ENCODE assay signal across 20 cellular contexts in the genomic region with DNA sequence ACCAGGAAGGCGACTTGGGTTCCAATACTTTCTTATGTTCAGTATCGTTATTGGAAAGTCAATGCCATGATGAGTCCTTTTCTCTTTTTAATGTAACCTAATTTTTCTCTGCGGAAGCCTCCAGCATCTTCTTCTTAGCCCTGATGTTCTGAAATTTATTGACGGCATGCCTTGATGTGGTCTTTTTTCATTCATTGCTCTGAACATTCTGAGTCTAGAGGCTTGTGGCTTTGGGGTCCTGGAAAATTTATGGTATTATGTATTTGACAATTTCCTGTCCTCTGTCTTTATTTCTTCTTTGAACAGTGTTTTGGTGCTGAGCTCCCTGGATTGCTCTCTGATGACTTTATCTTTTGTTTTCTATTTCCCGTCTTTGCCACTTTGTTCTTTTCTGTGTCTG. TPM values are rescaled to one million over a fixed set of nuclear protein-coding genes. Genes with fewer than 3 reads are reported as not detected.
DNase-seq lines count a peak whose midpoint lies in the region; ATAC-seq lines count a peak whose summit lies in the region.
"Had no signal": no experiment of that assay in that cellular context is flagged by ENCODE, and none has a peak within 500 bp of the region (broad histone marks: within the 10 kb centered on the region; RNA-seq: fewer than 3 reads in every experiment).

No MANE protein-coding gene starts in this region.

- no peaks in the 10 kb centered on the region for H3K36me3 ChIP-seq in BLaER1 treated with 17β-estradiol and CSF1 and Interleukin-3, amounts not matched to agents 10 nM and 100 nM
- H3K36me3 ChIP-seq: BE2C had no signal

- H3K27me3 ChIP-seq in BLaER1 treated with 17β-estradiol and CSF1 and Interleukin-3, amounts not matched to agents 10 nM and 100 nM: no peaks in the 10 kb centered on the region

- H3K27me3 Mint-ChIP-seq in activated T-cell treated with anti-CD3 and anti-CD28 coated beads, Interleukin-2, amount 50 U/mL, for 72 hours (ENCODE audit: low read depth): no peaks in the 10 kb centered on the region
- H3K27me3 Mint-ChIP-seq in activated CD8-positive, alpha-beta memory T cell treated with anti-CD3 and anti-CD28 coated beads, Interleukin-2, amount 10 ng/mL, durations not matched to agents 7 days and 5 days: peaks cover 16% of the 10 kb centered on the region

- H3K9me3 Mint-ChIP-seq in activated T-cell treated with anti-CD3 and anti-CD28 coated beads, Interleukin-2, amount 50 U/mL, for 72 hours: peaks cover 1 to 2% of the 10 kb centered on the region in 2 donors
- peaks cover 0 to 7% of the 10 kb centered on the region in 2 donors for H3K9me3 Mint-ChIP-seq in activated naive CD4-positive, alpha-beta T cell treated with anti-CD3 and anti-CD28 coated beads, Interleukin-2, amount 50 U/mL, for 72 hours
- no peaks in the 10 kb centered on the region for H3K9me3 Mint-ChIP-seq in activated CD8-positive, alpha-beta memory T cell treated with anti-CD3 and anti-CD28 coated beads, Interleukin-2, amount 10 ng/mL, durations not matched to agents 7 days and 5 days (ENCODE audit: low read depth)
- H3K9me3 Mint-ChIP-seq: H9 had no signal

- H3K4me2 ChIP-seq in BLaER1 treated with 17β-estradiol and CSF1 and Interleukin-3, amounts not matched to agents 10 nM and 100 nM: peak overlapping the region; percentile 27 to 76 (median 62)

- CTCF ChIA-PET in activated CD8-positive, alpha-beta memory T cell treated with anti-CD3 and anti-CD28 coated beads, Interleukin-2, amount 10 ng/mL, durations not matched to agents 7 days and 5 days (lab: Charles Lee): interaction anchor here (0.7 to 0.8 kb wide), 2 partner anchors 80 to 672 kb away, joined by 3 read pairs; no protein-coding TSS in a partner anchor

- H3K4me1 ChIP-seq in BLaER1 treated with 17β-estradiol and CSF1 and Interleukin-3, amounts not matched to agents 10 nM and 100 nM: peaks cover 16 to 31% (median 20%) of the 10 kb centered on the region in 10 experiments
- H3K4me1 ChIP-seq: BE2C had no signal

- peaks cover 0 to 5% (median 0%) of the 10 kb centered on the region in 11 experiments; a peak in 2 of 22 replicates for H4K20me1 ChIP-seq in BLaER1 treated with 17β-estradiol and CSF1 and Interleukin-3, amounts not matched to agents 10 nM and 100 nM

- H3K27ac ChIP-seq in BLaER1 treated with 17β-estradiol and CSF1 and Interleukin-3, amounts not matched to agents 10 nM and 100 nM: no peak overlapping the region

- H3K27ac Mint-ChIP-seq in activated T-cell treated with anti-CD3 and anti-CD28 coated beads, Interleukin-2, amount 50 U/mL, for 72 hours: no peak overlapping the region
- H3K27ac Mint-ChIP-seq in activated naive CD4-positive, alpha-beta T cell treated with anti-CD3 and anti-CD28 coated beads, Interleukin-2, amount 50 U/mL, for 72 hours: peak overlapping the region; percentile 36 to 61
- H3K27ac Mint-ChIP-seq in activated CD8-positive, alpha-beta memory T cell treated with anti-CD3 and anti-CD28 coated beads, Interleukin-2, amount 10 ng/mL, durations not matched to agents 7 days and 5 days: no peak overlapping the region
- H3K27ac Mint-ChIP-seq: H9 had no signal

- ATAC-seq in activated T-cell treated with anti-CD3 and anti-CD28 coated beads, Interleukin-2, amount 50 U/mL, for 72 hours (replicated peaks in 1 of 2): no peak
- ATAC-seq in activated naive CD4-positive, alpha-beta T cell treated with anti-CD3 and anti-CD28 coated beads, Interleukin-2, amount 50 U/mL, for 72 hours: peak; percentile 55 to 78
- no peak for ATAC-seq in activated CD8-positive, alpha-beta memory T cell treated with anti-CD3 and anti-CD28 coated beads, Interleukin-2, amount 10 ng/mL, durations not matched to agents 7 days and 5 days

- H3K9me3 ChIP-seq in BLaER1 treated with 17β-estradiol and CSF1 and Interleukin-3, amounts not matched to agents 10 nM and 100 nM (replicated peaks in 1 of 11): peaks cover 0 to 13% (median 8%) of the 10 kb centered on the region in 11 experiments; a peak in 15 of 22 replicates
- H3K9me3 ChIP-seq: BE2C had no signal

- H3K4me3 ChIP-seq in BLaER1 treated with 17β-estradiol and CSF1 and Interleukin-3, amounts not matched to agents 10 nM and 100 nM: no peak overlapping the region
- H3K4me3 ChIP-seq in Jurkat, Clone E6-1 (ENCODE audit: low read length): no peak overlapping the region

- H3K9ac ChIP-seq in BLaER1 treated with 17β-estradiol and CSF1 and Interleukin-3, amounts not matched to agents 10 nM and 100 nM: 0 out of 22 replicates have a peak overlapping the region, but pooled peaks of 1 of the 11 experiments have one; percentile 26

- H3K4me3 Mint-ChIP-seq in activated T-cell treated with anti-CD3 and anti-CD28 coated beads, Interleukin-2, amount 50 U/mL, for 72 hours: peak overlapping the region; percentile 12 to 32
- no peak overlapping the region for H3K4me3 Mint-ChIP-seq in activated CD8-positive, alpha-beta memory T cell treated with anti-CD3 and anti-CD28 coated beads, Interleukin-2, amount 10 ng/mL, durations not matched to agents 7 days and 5 days
- H3K4me3 Mint-ChIP-seq: H9 had no signal

- H3K36me3 Mint-ChIP-seq in activated T-cell treated with anti-CD3 and anti-CD28 coated beads, Interleukin-2, amount 50 U/mL, for 72 hours (ENCODE audit: insufficient read depth in 2 of 2): peaks cover 0 to 1% of the 10 kb centered on the region in 2 donors
- H3K36me3 Mint-ChIP-seq in activated naive CD4-positive, alpha-beta T cell treated with anti-CD3 and anti-CD28 coated beads, Interleukin-2, amount 50 U/mL, for 72 hours: no peaks in the 10 kb centered on the region
- H3K36me3 Mint-ChIP-seq in activated CD8-positive, alpha-beta memory T cell treated with anti-CD3 and anti-CD28 coated beads, Interleukin-2, amount 10 ng/mL, durations not matched to agents 7 days and 5 days: no peaks in the 10 kb centered on the region

- DNase-seq in activated T-cell treated with anti-CD3 and anti-CD28 coated beads, Interleukin-2, amount 50 U/mL, for 72 hours: no peak
- DNase-seq in activated T-cell treated with anti-CD3 and anti-CD28 coated beads for 4 hours (no peak), NCI-H187 treated with DMSO at 0.1 percent for 48 hours (lab: John Stamatoyannopoulos, UW) (no peak), EL (no peak)
- DNase-seq in Jurkat, Clone E6-1 (ENCODE audit: low read depth, low spot score): peak; percentile 88
- DNase-seq in activated naive CD4-positive, alpha-beta T cell treated with anti-CD3 and anti-CD28 coated beads, Interleukin-2, amount 50 U/mL, for 72 hours (ENCODE audit: low spot score in 2 of 2): no peak
- no peak for DNase-seq in activated CD8-positive, alpha-beta memory T cell treated with anti-CD3 and anti-CD28 coated beads, Interleukin-2, amount 10 ng/mL, durations not matched to agents 7 days and 5 days
- DNase-seq: BE2C, DMS79 treated with DMSO at 0.1 percent for 48 hours, GDM1, H9, KBM-7, NCI-H1105 treated with DMSO at 0.1 percent for 48 hours, NCI-H1694, NCI-H226, NCI-H524, NCI-H82, SHP77 had no signal

- H3K4me1 Mint-ChIP-seq in activated T-cell treated with anti-CD3 and anti-CD28 coated beads, Interleukin-2, amount 50 U/mL, for 72 hours (ENCODE audit: low read depth): peaks cover 16% of the 10 kb centered on the region
- peaks cover 11% of the 10 kb centered on the region for H3K4me1 Mint-ChIP-seq in activated CD8-positive, alpha-beta memory T cell treated with anti-CD3 and anti-CD28 coated beads, Interleukin-2, amount 10 ng/mL, durations not matched to agents 7 days and 5 days
- H3K4me1 Mint-ChIP-seq: H9 had no signal

RNA-seq across cellular contexts. Expression of a gene that starts 28.7 kb away (rescaled TPM):
- not detected for total RNA-seq in activated T-cell treated with anti-CD3 and anti-CD28 coated beads, Interleukin-2, amount 50 U/mL, for 72 hours
- not detected for polyA plus RNA-seq in Jurkat, Clone E6-1 (2012; ENCODE audit: insufficient read depth, insufficient read length)
- under 1 TPM in 1 of 2 donors, not detected in 1; 0.02 TPM for total RNA-seq in activated naive CD4-positive, alpha-beta T cell treated with anti-CD3 and anti-CD28 coated beads, Interleukin-2, amount 50 U/mL, for 72 hours
- total RNA-seq in activated CD8-positive, alpha-beta memory T cell treated with anti-CD3 and anti-CD28 coated beads, Interleukin-2, amount 10 ng/mL, durations not matched to agents 7 days and 5 days: not detected
- total RNA-seq: RPMI7951 had no signal

Comparison
In these comparisons a context has a peak if more than half of its experiments do, and no peak if none do; other contexts are left out.
1. ATAC-seq: peak in activated naive CD4-positive, alpha-beta T cell treated with anti-CD3 and anti-CD28 coated beads, Interleukin-2, amount 50 U/mL, for 72 hours (2 of 2); none in activated T-cell treated with anti-CD3 and anti-CD28 coated beads, Interleukin-2, amount 50 U/mL, for 72 hours (0 of 2) and activated CD8-positive, alpha-beta memory T cell treated with anti-CD3 and anti-CD28 coated beads, Interleukin-2, amount 10 ng/mL, durations not matched to agents 7 days and 5 days (single experiment).
2. H3K27ac Mint-ChIP-seq: peak in activated naive CD4-positive, alpha-beta T cell treated with anti-CD3 and anti-CD28 coated beads, Interleukin-2, amount 50 U/mL, for 72 hours (2 of 2); none in activated T-cell treated with anti-CD3 and anti-CD28 coated beads, Interleukin-2, amount 50 U/mL, for 72 hours (single experiment) and activated CD8-positive, alpha-beta memory T cell treated with anti-CD3 and anti-CD28 coated beads, Interleukin-2, amount 10 ng/mL, durations not matched to agents 7 days and 5 days (single experiment).